In genomic region chr12:120760349-120761245, GRCh38 we compare ENCODE assay signal across 12 cellular contexts. TPM values are rescaled to one million over a fixed set of nuclear protein-coding genes. Genes with fewer than 3 reads are reported as not detected.
DNase-seq lines count a peak whose midpoint lies in the region; ATAC-seq and TF ChIP-seq lines count a peak whose summit lies in the region.
"Had no signal": no experiment of that assay in that cellular context is flagged by ENCODE, and none has a peak within 500 bp of the region (broad histone marks: within the 10 kb centered on the region; RNA-seq: fewer than 3 reads in every experiment).

No MANE protein-coding gene starts in this region.

- intact Hi-C loops in breast epithelium (cut with DNase I; ENCODE audit: low total_unique reads) = no loop called here
- intact Hi-C loops in MCF 10A (cut with micrococcal nuclease) = no loop called here
- intact Hi-C loops in left lung (cut with DNase I) = no loop called here

- POLR2A ChIA-PET in MCF 10A (lab: Yijun Ruan, JAX) = no interaction called here

- H3K27me3 Mint-ChIP-seq in MCF 10A (ENCODE audit: insufficient read depth, unreplicated experiment) = no peaks in the 10 kb centered on the region

- TF ChIP-seq CTCF in breast epithelium (IDR thresholded peaks at IDR 0.05) = no peak
- no peak for TF ChIP-seq CTCF in MCF 10A (IDR thresholded peaks at IDR 0.05; ENCODE audit: unreplicated experiment)
- TF ChIP-seq CTCF in GM20000 (IDR thresholded peaks at IDR 0.05; ENCODE audit: extremely low read depth, missing control alignments) = no peak
- TF ChIP-seq CTCF in left lung (IDR thresholded peaks at IDR 0.05) = no peak

- H3K4me3 Mint-ChIP-seq in MCF 10A (ENCODE audit: unreplicated experiment) = no peak overlapping the region

- DNase-seq in breast epithelium (ENCODE audit: low spot score in 2 of 2) (no peak), MCF 10A (ENCODE audit: unreplicated experiment) (no peak), GM20000 (ENCODE audit: low spot score) (no peak), left lung (no peak)
- DNase-seq in activated naive CD4-positive, alpha-beta T cell treated with anti-CD3 and anti-CD28 coated beads, Interleukin-2, amount 50 U/mL, for 72 hours (ENCODE audit: low spot score in 2 of 2) = no peak
- DNase-seq: BE2C, erythroblast, Kasumi-1, small intestine had no signal

- peak overlapping the region; percentile 17 for H3K9ac ChIP-seq in iPS-15b (ENCODE audit: low read depth, low read length)

- H3K27ac Mint-ChIP-seq in MCF 10A (ENCODE audit: low read depth, unreplicated experiment) = no peak overlapping the region
- H3K27ac Mint-ChIP-seq in activated naive CD4-positive, alpha-beta T cell treated with anti-CD3 and anti-CD28 coated beads, Interleukin-2, amount 50 U/mL, for 72 hours = peak overlapping the region; percentile 85 to 87

- H3K4me3 ChIP-seq in breast epithelium = no peak overlapping the region
- no peak overlapping the region for H3K4me3 ChIP-seq in iPS-15b (ENCODE audit: low read depth, low read length)
- no peak overlapping the region for H3K4me3 ChIP-seq in left lung

- H3K4me1 ChIP-seq in breast epithelium = no peaks in the 10 kb centered on the region
- no peaks in the 10 kb centered on the region for H3K4me1 ChIP-seq in iPS-15b (ENCODE audit: control insufficient read depth, insufficient read depth, low read length)
- no peaks in the 10 kb centered on the region for H3K4me1 ChIP-seq in left lung

- H3K36me3 ChIP-seq in breast epithelium (no peaks in the 10 kb centered on the region), iPS-15b (ENCODE audit: control insufficient read depth, insufficient read depth, low read length) (peaks cover 4% of the 10 kb centered on the region), left lung (peaks cover 0 to 59% of the 10 kb centered on the region in 2 donors)

- no TSS peak for BruUV-seq in MCF 10A (replicated peaks; lab: Mats Ljungman, UMichigan)

- no peaks in the 10 kb centered on the region for H3K9me3 Mint-ChIP-seq in MCF 10A (ENCODE audit: unreplicated experiment)
- H3K9me3 Mint-ChIP-seq in activated naive CD4-positive, alpha-beta T cell treated with anti-CD3 and anti-CD28 coated beads, Interleukin-2, amount 50 U/mL, for 72 hours = no peaks in the 10 kb centered on the region

- no peaks in the 10 kb centered on the region for H3K27me3 ChIP-seq in breast epithelium
- H3K27me3 ChIP-seq in iPS-15b (ENCODE audit: control insufficient read depth, insufficient read depth, low read length) = no peaks in the 10 kb centered on the region
- H3K27me3 ChIP-seq in left lung = no peaks in the 10 kb centered on the region
- H3K27me3 ChIP-seq: BE2C had no signal

- H3K9me3 ChIP-seq in breast epithelium = no peaks in the 10 kb centered on the region
- no peaks in the 10 kb centered on the region for H3K9me3 ChIP-seq in iPS-15b (ENCODE audit: control insufficient read depth, insufficient read depth, low read length)
- H3K9me3 ChIP-seq in left lung = no peaks in the 10 kb centered on the region
- H3K9me3 ChIP-seq: BE2C had no signal

- CTCF ChIA-PET in MCF 10A (lab: Yijun Ruan, JAX) = no interaction called here

- peak overlapping the region; percentile 54 to 73 for H3K27ac ChIP-seq in breast epithelium
- peak overlapping the region; percentile 63 for H3K27ac ChIP-seq in temporal lobe (ENCODE audit: low read depth, low read length)
- H3K27ac ChIP-seq in left lung = peak overlapping the region in 1 of 2 donors; percentile 70

- ATAC-seq in activated naive CD4-positive, alpha-beta T cell treated with anti-CD3 and anti-CD28 coated beads, Interleukin-2, amount 50 U/mL, for 72 hours = peak; percentile 70 to 73
- ATAC-seq in left lung (no peak), GM18505 (IDR thresholded peaks at IDR 0.05; ENCODE audit: unreplicated experiment) (no peak)

- no peaks in the 10 kb centered on the region for H3K4me1 Mint-ChIP-seq in MCF 10A (ENCODE audit: insufficient read depth, unreplicated experiment)

- no peak for TF ChIP-seq POLR2A in breast epithelium (IDR thresholded peaks at IDR 0.05)
- TF ChIP-seq POLR2A in GM18505 (IDR thresholded peaks at IDR 0.05; ENCODE audit: borderline replicate concordance, extremely low read depth, insufficient read depth, insufficient read length) = no peak

- peaks cover 48% of the 10 kb centered on the region for H3K36me3 Mint-ChIP-seq in MCF 10A (ENCODE audit: insufficient read depth, unreplicated experiment)
- peaks cover 0 to 1% of the 10 kb centered on the region in 2 donors for H3K36me3 Mint-ChIP-seq in activated naive CD4-positive, alpha-beta T cell treated with anti-CD3 and anti-CD28 coated beads, Interleukin-2, amount 50 U/mL, for 72 hours

RNA-seq across cellular contexts. Expression of gene ACADS, which starts 35.0 kb away (rescaled TPM):
- total RNA-seq in breast epithelium (100 to 1,000 TPM in 1 of 3 donors, 10 to 100 TPM in 2; 38.3 to 114 (median 54.3) TPM), MCF 10A (2022) (1.9 and 2.1 TPM in 2 replicates), temporal lobe (3.9 TPM), left lung (10 to 100 TPM; 17.3 to 20.6 TPM)
- total RNA-seq in activated naive CD4-positive, alpha-beta T cell treated with anti-CD3 and anti-CD28 coated beads, Interleukin-2, amount 50 U/mL, for 72 hours = 10 to 100 TPM; 15.9 to 24.5 TPM

RNA-seq across cellular contexts. Expression of gene UNC119B, which starts 50.3 kb away (rescaled TPM):
- total RNA-seq in breast epithelium = 10 to 100 TPM; 19.2 to 24.0 (median 22.0) TPM
- 31.0 and 34.7 TPM in 2 replicates for total RNA-seq in MCF 10A (2022)
- total RNA-seq in activated naive CD4-positive, alpha-beta T cell treated with anti-CD3 and anti-CD28 coated beads, Interleukin-2, amount 50 U/mL, for 72 hours = 10 to 100 TPM; 24.3 to 26.7 TPM
- total RNA-seq in temporal lobe = 16.5 TPM
- 10 to 100 TPM; 23.3 to 28.3 TPM for total RNA-seq in left lung

Comparison
In these comparisons a context has a peak if more than half of its experiments do, and no peak if none do; other contexts are left out.
1. ATAC-seq: peak in activated naive CD4-positive, alpha-beta T cell treated with anti-CD3 and anti-CD28 coated beads, Interleukin-2, amount 50 U/mL, for 72 hours (2 of 2); none in left lung (single experiment) and GM18505 (single experiment).